ENCODE assay signal across 8 cellular contexts in genomic region chr12:67355428-67356385, GRCh38.
DNase-seq lines count a peak whose midpoint lies in the region; ATAC-seq, FAIRE-seq and TF ChIP-seq lines count a peak whose summit lies in the region.

No MANE protein-coding gene starts in this region.

- TF ChIP-seq CTCF in choroid plexus epithelial cell (conservative IDR thresholded peaks at IDR 0.05; ENCODE audit: low read depth, low read length) = peak; percentile 67
- TF ChIP-seq CTCF in liver (IDR thresholded peaks at IDR 0.05; ENCODE audit: low read depth, low read length, missing input control) = peak; percentile 57

- H3K4me3 ChIP-seq in NT2/D1 (ENCODE audit: insufficient read length, low read depth) (no peak overlapping the region), choroid plexus epithelial cell (ENCODE audit: low read depth, low read length) (no peak overlapping the region), liver (ENCODE audit: low read depth in 1 of 3, low read length in 3 of 3) (no peak overlapping the region)

- H3K27me3 ChIP-seq in NT2/D1 (ENCODE audit: insufficient read depth, insufficient read length) = no peaks in the 10 kb centered on the region
- no peaks in the 10 kb centered on the region for H3K27me3 ChIP-seq in liver (ENCODE audit: control insufficient read depth in 4 of 4, insufficient read depth in 4 of 4, low read length in 3 of 4)

- no peak for FAIRE-seq in urothelium cell line (lab: Jason Lieb, UNC)

- H3K4me1 ChIP-seq in NT2/D1 (ENCODE audit: insufficient read depth, insufficient read length) = no peaks in the 10 kb centered on the region
- H3K4me1 ChIP-seq in liver (ENCODE audit: control insufficient read depth in 4 of 4, insufficient read depth in 4 of 4, low read length in 3 of 4) = peaks cover 0 to 10% (median 7%) of the 10 kb centered on the region in 4 donors

- ATAC-seq in HG02571 (IDR thresholded peaks at IDR 0.05; ENCODE audit: unreplicated experiment) = no peak

- H3K36me3 ChIP-seq in NT2/D1 (ENCODE audit: insufficient read depth, insufficient read length, low read length) (no peaks in the 10 kb centered on the region), liver (ENCODE audit: control insufficient read depth in 4 of 4, insufficient read depth in 3 of 4, low read depth in 1 of 4, low read length in 3 of 4) (no peaks in the 10 kb centered on the region)

- 0 out of 2 replicates have a peak, but pooled peaks cover 2% of the 10 kb centered on the region for H3K9me3 ChIP-seq in NT2/D1 (ENCODE audit: insufficient read depth, low read length)
- no peaks in the 10 kb centered on the region for H3K9me3 ChIP-seq in liver (ENCODE audit: control insufficient read depth in 4 of 4, low read length in 3 of 4)

- WGBS in liver = 6% methylated on average over 8 of the region's 8 CpGs

- peak overlapping the region in 1 of 2 donors; percentile 8 for H3K27ac ChIP-seq in liver (ENCODE audit: low read depth in 1 of 2, low read length in 2 of 2)

- TF ChIP-seq EP300 in Ishikawa (IDR thresholded peaks at IDR 0.05; ENCODE audit: borderline replicate concordance) = no peak

- TF ChIP-seq RAD21 in Ishikawa (IDR thresholded peaks at IDR 0.05; ENCODE audit: low read depth) (peak; percentile 86), liver (IDR thresholded peaks at IDR 0.05) (peak; percentile 84)

- H3K9ac ChIP-seq in NT2/D1 (ENCODE audit: insufficient read length, low read depth) (no peak overlapping the region), liver (ENCODE audit: low read depth in 1 of 2, low read length in 2 of 2) (no peak overlapping the region)

- peak; percentile 1 to 10 for DNase-seq in stimulated activated CD4-positive, alpha-beta T cell treated with anti-CD3 and anti-CD28 coated beads, Interleukin-1b, Interleukin-23, amount 100 ng/mL, for 4 hours (ENCODE audit: low read depth in 2 of 2)
- DNase-seq in stimulated activated CD4-positive, alpha-beta T cell treated with anti-CD3 and anti-CD28 coated beads, Interleukin-15, amount 100 ng/mL, for 24 hours = no peak
- peak; percentile 46 for DNase-seq in NT2/D1 (ENCODE audit: low read depth, low spot score)
- peak; percentile 83 for DNase-seq in choroid plexus epithelial cell (ENCODE audit: low read depth)
- peak; percentile 12 for DNase-seq in urothelium cell line (ENCODE audit: low spot score)

TF ChIP-seq in Ishikawa, 13 proteins besides CTCF, POLR2A, EP300 and RAD21:
- TF ChIP-seq MAX (IDR thresholded peaks at IDR 0.05) (no peak), TAF1 (IDR thresholded peaks at IDR 0.05; ENCODE audit: low read depth) (no peak), FOXM1 (IDR thresholded peaks at IDR 0.05; ENCODE audit: borderline replicate concordance, low read depth) (no peak), CEBPB (IDR thresholded peaks at IDR 0.05) (no peak), TCF12 (IDR thresholded peaks at IDR 0.05; ENCODE audit: low read depth) (no peak), YY1 (IDR thresholded peaks at IDR 0.05; ENCODE audit: low read depth) (no peak), EGR1 (IDR thresholded peaks at IDR 0.05) (no peak), CREB1 (IDR thresholded peaks at IDR 0.05; ENCODE audit: low read depth) (no peak), REST (IDR thresholded peaks at IDR 0.05; ENCODE audit: low read depth) (no peak), TEAD4 (IDR thresholded peaks at IDR 0.05) (no peak), NFIC (IDR thresholded peaks at IDR 0.05) (no peak), ZBTB7A (IDR thresholded peaks at IDR 0.05; ENCODE audit: low read depth) (no peak)
- TF ChIP-seq, protein P1, sequence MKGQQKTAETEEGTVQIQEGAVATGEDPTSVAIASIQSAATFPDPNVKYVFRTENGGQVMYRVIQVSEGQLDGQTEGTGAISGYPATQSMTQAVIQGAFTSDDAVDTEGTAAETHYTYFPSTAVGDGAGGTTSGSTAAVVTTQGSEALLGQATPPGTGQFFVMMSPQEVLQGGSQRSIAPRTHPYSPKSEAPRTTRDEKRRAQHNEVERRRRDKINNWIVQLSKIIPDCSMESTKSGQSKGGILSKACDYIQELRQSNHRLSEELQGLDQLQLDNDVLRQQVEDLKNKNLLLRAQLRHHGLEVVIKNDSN (IDR thresholded peaks at IDR 0.05) = no peak

TF ChIP-seq in liver, 16 proteins besides CTCF, POLR2A, EP300 and RAD21:
- TF ChIP-seq NR2F2 (IDR thresholded peaks at IDR 0.05) (no peak), YY1 (IDR thresholded peaks at IDR 0.05) (peak; percentile 62)
TF ChIP-seq in liver: peak in this region for 1.
